ENCODE assay signal across 2 cellular contexts in genomic region chr9:87446527-87446926, GRCh38.
A peak's percentile ranks its signal among the peaks of the same experiment; 100 is the strongest.
TF ChIP-seq lines count a peak whose summit lies in the region.

No MANE protein-coding gene starts in this region.

TF ChIP-seq in HepG2, 621 proteins besides CTCF, POLR2A, EP300 and RAD21:
- no peak for TF ChIP-seq NFKB2 (CRISPR knock-in tag; IDR thresholded peaks at IDR 0.05; ENCODE audit: borderline replicate concordance)
- no peak for TF ChIP-seq ZNF598 (CRISPR knock-in tag; IDR thresholded peaks at IDR 0.05; ENCODE audit: borderline replicate concordance)
- TF ChIP-seq NCOR1 (IDR thresholded peaks at IDR 0.05; ENCODE audit: borderline replicate concordance, low read length) = no peak
- TF ChIP-seq ZNF143 (CRISPR knock-in tag; IDR thresholded peaks at IDR 0.05) = no peak
- no peak for TF ChIP-seq FOXM1 (CRISPR knock-in tag; IDR thresholded peaks at IDR 0.05)
- TF ChIP-seq ATF2 (CRISPR knock-in tag; IDR thresholded peaks at IDR 0.05) = no peak
- TF ChIP-seq ZNF776 (CRISPR knock-in tag; IDR thresholded peaks at IDR 0.05) = no peak
- no peak for TF ChIP-seq KLF12 (CRISPR knock-in tag; IDR thresholded peaks at IDR 0.05; ENCODE audit: borderline replicate concordance)
- TF ChIP-seq MAFK (conservative IDR thresholded peaks at IDR 0.05 in 1 of 2, IDR thresholded peaks at IDR 0.05 in 1 of 2; ENCODE audit: low read length in 2 of 2) = peak; percentile 3 to 26; a peak in 1 of 4 replicates
TF ChIP-seq in HepG2: peak in this region for 1.

TF ChIP-seq in K562, 482 proteins besides CTCF, POLR2A, EP300 and RAD21:
- TF ChIP-seq E2F4 (CRISPR knock-in tag; IDR thresholded peaks at IDR 0.05; ENCODE audit: low read depth) = no peak
- TF ChIP-seq ZNF316 (IDR thresholded peaks at IDR 0.05) = peak; percentile 15; the same call in 1 of the 2 replicates
